Comparison of ENCODE assay signal across 11 cellular contexts in genomic region chr7:126727930-126728331, GRCh38.
A peak's percentile ranks its signal among the peaks of the same experiment; 100 is the strongest.
DNase-seq lines count a peak whose midpoint lies in the region; ATAC-seq, FAIRE-seq and TF ChIP-seq lines count a peak whose summit lies in the region.
"Had no signal": no experiment of that assay in that cellular context is flagged by ENCODE, and none has a peak within 500 bp of the region (broad histone marks: within the 10 kb centered on the region; RNA-seq: fewer than 3 reads in every experiment).

No MANE protein-coding gene starts in this region.

- H3K27me3 ChIP-seq in K562 (ENCODE audit: control insufficient read depth in 2 of 2, insufficient read depth in 2 of 2, low read length in 2 of 2) (no peaks in the 10 kb centered on the region), skeletal muscle satellite cell (ENCODE audit: control insufficient read depth, insufficient read depth, low read length) (no peaks in the 10 kb centered on the region)

- TF ChIP-seq POLR2A in K562 (conservative IDR thresholded peaks at IDR 0.05), result no peak

- ATAC-seq in activated T-cell treated with anti-CD3 and anti-CD28 coated beads, Interleukin-2, amount 50 U/mL, for 72 hours (replicated peaks in 1 of 2), result peak; percentile 54 to 74
- ATAC-seq in K562 (peak; percentile 59), HG03378 (IDR thresholded peaks at IDR 0.05; ENCODE audit: unreplicated experiment) (no peak)

- no TSS peak for BruUV-seq in K562 (replicated peaks; lab: Mats Ljungman, UMichigan)

- no peak overlapping the region for H3K27ac Mint-ChIP-seq in activated T-cell treated with anti-CD3 and anti-CD28 coated beads, Interleukin-2, amount 50 U/mL, for 72 hours
- H3K27ac Mint-ChIP-seq: B cell had no signal

- no peak for TF ChIP-seq EP300 in K562 (IDR thresholded peaks at IDR 0.05; ENCODE audit: low read length)

- H3K4me1 ChIP-seq in K562 (replicated peaks in 1 of 2; ENCODE audit: control insufficient read depth in 2 of 2, insufficient read depth in 2 of 2, low read length in 2 of 2) (no peaks in the 10 kb centered on the region), skeletal muscle satellite cell (ENCODE audit: control insufficient read depth, insufficient read depth, low read length) (peaks cover 11% of the 10 kb centered on the region)

- FAIRE-seq in K562 (lab: Jason Lieb, UNC), result no peak
- FAIRE-seq: islet of Langerhans had no signal

- H3K4me2 ChIP-seq in K562 (ENCODE audit: insufficient read depth, low read length) (no peak overlapping the region), skeletal muscle satellite cell (ENCODE audit: low read length) (peak overlapping the region; percentile 38)

- H3K27me3 Mint-ChIP-seq in activated T-cell treated with anti-CD3 and anti-CD28 coated beads, Interleukin-2, amount 50 U/mL, for 72 hours (ENCODE audit: low read depth), result no peaks in the 10 kb centered on the region
- H3K27me3 Mint-ChIP-seq: B cell had no signal

- peak; percentile 1 to 2 for DNase-seq in activated T-cell treated with anti-CD3 and anti-CD28 coated beads, Interleukin-2, amount 50 U/mL, for 72 hours
- DNase-seq in activated T-cell treated with anti-CD3 and anti-CD28 coated beads, Interleukin-2, amount 50 U/mL, for 1 hour, result no peak
- DNase-seq in MV-4-11 (lab: John Stamatoyannopoulos, UW) (peak; percentile 82), K562 (ENCODE audit: extremely low read depth in 1 of 4, low spot score in 3 of 4) (peak; percentile 15 to 23 (median 18)), NCI-H2029 (lab: John Stamatoyannopoulos, UW) (no peak), 8988T (no peak)
- DNase-seq: Karpas-422 had no signal

- no peaks in the 10 kb centered on the region for H3K9me3 ChIP-seq in K562 (replicated peaks; ENCODE audit: control insufficient read depth, insufficient read depth, low read depth, low read length)
- no peaks in the 10 kb centered on the region for H3K9me3 ChIP-seq in skeletal muscle satellite cell (replicated peaks; ENCODE audit: low read length)

- no peak for TF ChIP-seq CTCF in K562 (IDR thresholded peaks at IDR 0.05 in 2 of 3, conservative IDR thresholded peaks at IDR 0.05 in 1 of 3; ENCODE audit: insufficient read depth in 2 of 3, low read depth in 1 of 3, low read length in 3 of 3)

- H3K36me3 ChIP-seq in K562 (ENCODE audit: control insufficient read depth, insufficient read depth, low read length), result no peaks in the 10 kb centered on the region
- no peaks in the 10 kb centered on the region for H3K36me3 ChIP-seq in skeletal muscle satellite cell (ENCODE audit: insufficient read depth, low read length)

- TF ChIP-seq RAD21 in K562 (CRISPR knock-in tag; conservative IDR thresholded peaks at IDR 0.05 in 1 of 2, IDR thresholded peaks at IDR 0.05 in 1 of 2), result no peak

- no peaks in the 10 kb centered on the region for H3K79me2 ChIP-seq in K562 (ENCODE audit: control insufficient read depth, insufficient read depth, low read length)

- no peaks in the 10 kb centered on the region for H3K4me1 Mint-ChIP-seq in activated T-cell treated with anti-CD3 and anti-CD28 coated beads, Interleukin-2, amount 50 U/mL, for 72 hours (ENCODE audit: low read depth)
- H3K4me1 Mint-ChIP-seq: B cell had no signal

- no peak overlapping the region for H3K4me3 Mint-ChIP-seq in activated T-cell treated with anti-CD3 and anti-CD28 coated beads, Interleukin-2, amount 50 U/mL, for 72 hours
- H3K4me3 Mint-ChIP-seq: B cell had no signal

- 1% methylated on average over 5 of the region's 5 CpGs for WGBS in K562 (ENCODE audit: insufficient coverage, low coverage, missing lambda C conversion rate)

- no peaks in the 10 kb centered on the region for H3K9me3 Mint-ChIP-seq in activated T-cell treated with anti-CD3 and anti-CD28 coated beads, Interleukin-2, amount 50 U/mL, for 72 hours

- POLR2A ChIA-PET in K562 (lab: Yijun Ruan, JAX), result interaction anchor here (1.0 kb wide), 1 partner anchor 9 kb away, joined by 4 read pairs; no protein-coding TSS in a partner anchor

- H2AFZ ChIP-seq in K562 (ENCODE audit: low read depth, low read length), result peak overlapping the region; percentile 64; the same call in 1 of the 2 replicates

- no peaks in the 10 kb centered on the region for H4K20me1 ChIP-seq in K562 (replicated peaks; ENCODE audit: control insufficient read depth, insufficient read depth, low read length)

- H3K4me3 ChIP-seq in K562 (no peak overlapping the region), skeletal muscle satellite cell (ENCODE audit: low read length) (no peak overlapping the region)

- H3K9ac ChIP-seq in K562 (ENCODE audit: insufficient read depth in 1 of 2, low read depth in 2 of 2, low read length in 2 of 2) (no peak overlapping the region), skeletal muscle satellite cell (ENCODE audit: low read depth, low read length) (no peak overlapping the region)

- no peaks in the 10 kb centered on the region for H3K9me1 ChIP-seq in K562 (ENCODE audit: control insufficient read depth, insufficient read depth, low read length)

- CTCF ChIA-PET in K562 (lab: Yijun Ruan, JAX; ENCODE audit: low intra/inter-chr PET ratio), result no interaction called here

- in situ Hi-C loops in K562 (cut with MboI), result no loop called here

- H3K36me3 Mint-ChIP-seq in activated T-cell treated with anti-CD3 and anti-CD28 coated beads, Interleukin-2, amount 50 U/mL, for 72 hours (ENCODE audit: insufficient read depth in 2 of 2), result no peaks in the 10 kb centered on the region

- H3K27ac ChIP-seq in K562 (ENCODE audit: extremely low read depth, low read depth, low read length), result peak overlapping the region; percentile 12; the same call in 1 of the 3 replicates

- intact Hi-C loops in K562 (cut with micrococcal nuclease), result no loop called here

TF ChIP-seq in K562, 482 proteins besides CTCF, POLR2A, EP300 and RAD21 (continues in another document):
- no peak for TF ChIP-seq SMC3 (conservative IDR thresholded peaks at IDR 0.05; ENCODE audit: insufficient read depth, low read depth, low read length)
- TF ChIP-seq ZNF175 (CRISPR knock-in tag; IDR thresholded peaks at IDR 0.05; ENCODE audit: low read depth), result peak; percentile 55; the same call in 1 of the 2 replicates
- peak; percentile 56; the same call in 1 of the 2 replicates for TF ChIP-seq JUND (IDR thresholded peaks at IDR 0.05; ENCODE audit: borderline replicate concordance, low read depth, low read length)
- TF ChIP-seq JUND (tag; IDR thresholded peaks at IDR 0.05; ENCODE audit: borderline replicate concordance, low read depth, low read length), result peak; percentile 35; the same call in 1 of the 3 replicates
- peak; percentile 32; the same call in 1 of the 2 replicates for TF ChIP-seq EHMT2 (IDR thresholded peaks at IDR 0.05)
- no peak for TF ChIP-seq MECOM (CRISPR knock-in tag; IDR thresholded peaks at IDR 0.05)
- TF ChIP-seq POLR2B (IDR thresholded peaks at IDR 0.05; ENCODE audit: low read depth, partially characterized antibody), result no peak
- peak; percentile 94 for TF ChIP-seq PKNOX1 (IDR thresholded peaks at IDR 0.05)
- TF ChIP-seq ATF3 (IDR thresholded peaks at IDR 0.05), result peak; percentile 67; the same call in 1 of the 2 replicates
- no peak for TF ChIP-seq ATF3 (CRISPR knock-in tag; conservative IDR thresholded peaks at IDR 0.05)
- TF ChIP-seq ZNF766 (CRISPR knock-in tag; conservative IDR thresholded peaks at IDR 0.05), result no peak
- no peak for TF ChIP-seq KAT2B (IDR thresholded peaks at IDR 0.05; ENCODE audit: low read depth, low read length)
- no peak for TF ChIP-seq THAP7 (CRISPR knock-in tag; IDR thresholded peaks at IDR 0.05)
- 0 out of 4 replicates have a peak, but pooled peaks of 1 of the 2 experiments have one; percentile 47 for TF ChIP-seq ZNF639 (CRISPR knock-in tag; conservative IDR thresholded peaks at IDR 0.05 in 1 of 2, IDR thresholded peaks at IDR 0.05 in 1 of 2)
- no peak for TF ChIP-seq EWSR1 (IDR thresholded peaks at IDR 0.05; ENCODE audit: borderline replicate concordance, low read depth, partially characterized antibody)

Comparison
In these comparisons a context has a peak if more than half of its experiments do, and no peak if none do; other contexts are left out.
1. DNase-seq: peak in activated T-cell treated with anti-CD3 and anti-CD28 coated beads, Interleukin-2, amount 50 U/mL, for 72 hours (2 of 2), MV-4-11 (single experiment) and K562 (4 of 4); none in activated T-cell treated with anti-CD3 and anti-CD28 coated beads, Interleukin-2, amount 50 U/mL, for 1 hour (single experiment), NCI-H2029 (single experiment) and 8988T (single experiment).